8 cellular contexts compared by ENCODE assay signal in genomic region chr17:4533522-4534502, GRCh38. TPM values are rescaled to one million over a fixed set of nuclear protein-coding genes. Genes with fewer than 3 reads are reported as not detected.
DNase-seq lines count a peak whose midpoint lies in the region; ATAC-seq, FAIRE-seq and TF ChIP-seq lines count a peak whose summit lies in the region.

No MANE protein-coding gene starts in this region.

- H3K4me1 ChIP-seq in RWPE2 (ENCODE audit: insufficient read depth, poor library complexity, severe bottlenecking) (no peaks in the 10 kb centered on the region), right atrium auricular region (peaks cover 0 to 82% of the 10 kb centered on the region in 2 donors), small intestine (ENCODE audit: control insufficient read depth in 2 of 2, insufficient read depth in 1 of 2, low read depth in 1 of 2, low read length in 1 of 2) (no peaks in the 10 kb centered on the region), mesendoderm (ENCODE audit: control insufficient read depth, low read depth, low read length) (peaks cover 3% of the 10 kb centered on the region)

- H3K27ac ChIP-seq in RWPE2 (ENCODE audit: poor library complexity, severe bottlenecking) (no peak overlapping the region), right atrium auricular region (peak overlapping the region; percentile 49 to 51), small intestine (ENCODE audit: low read depth in 1 of 2, low read length in 1 of 2) (peak overlapping the region in 1 of 2 donors; percentile 66), mesendoderm (ENCODE audit: low read depth, low read length) (no peak overlapping the region)

- H2AK5ac ChIP-seq in mesendoderm (ENCODE audit: low read length), result no peak overlapping the region

- H3K18ac ChIP-seq in mesendoderm (ENCODE audit: low read length), result no peak overlapping the region

- H3K4me3 ChIP-seq in RWPE2 (ENCODE audit: severe bottlenecking) (no peak overlapping the region), right atrium auricular region (no peak overlapping the region), small intestine (ENCODE audit: low read depth in 1 of 2, low read length in 2 of 2) (no peak overlapping the region), mesendoderm (ENCODE audit: low read length) (no peak overlapping the region)

- no peak overlapping the region for H2BK15ac ChIP-seq in mesendoderm (replicated peaks; ENCODE audit: low read depth)

- H3K79me2 ChIP-seq in mesendoderm (ENCODE audit: control insufficient read depth, insufficient read depth, low read length), result no peaks in the 10 kb centered on the region

- H4K8ac ChIP-seq in mesendoderm (ENCODE audit: low read depth, low read length), result no peak overlapping the region

- no peak for TF ChIP-seq CTCF in RWPE2 (IDR thresholded peaks at IDR 0.05; ENCODE audit: poor library complexity, severe bottlenecking)
- TF ChIP-seq CTCF in right atrium auricular region (IDR thresholded peaks at IDR 0.05), result no peak

- H2BK5ac ChIP-seq in mesendoderm (ENCODE audit: low read length), result no peak overlapping the region

- H3K4me2 ChIP-seq in mesendoderm (ENCODE audit: low read length), result no peak overlapping the region

- no peak overlapping the region for H4K5ac ChIP-seq in mesendoderm (ENCODE audit: low read length)

- H3K36me3 ChIP-seq in RWPE2 (ENCODE audit: low read depth), result peaks cover 10% of the 10 kb centered on the region
- H3K36me3 ChIP-seq in right atrium auricular region, result peaks cover 13% of the 10 kb centered on the region
- peaks cover 0 to 2% of the 10 kb centered on the region in 2 donors for H3K36me3 ChIP-seq in small intestine (ENCODE audit: control insufficient read depth in 2 of 2, insufficient read depth in 2 of 2, low read length in 2 of 2)
- H3K36me3 ChIP-seq in mesendoderm (ENCODE audit: control insufficient read depth, insufficient read depth, low read length), result no peaks in the 10 kb centered on the region

- H3K4ac ChIP-seq in mesendoderm (ENCODE audit: low read depth, low read length), result no peak overlapping the region

- 55 to 64% (median 59%) methylated on average over 21 to 23 of the region's 23 CpGs for WGBS in small intestine, 3 donors
- no CpG with 5 or more reads among the region's 23 CpGs for WGBS in mesendoderm (ENCODE audit: extremely low coverage, insufficient coverage, low lambda C conversion rate)

- ATAC-seq in RWPE2 (ENCODE audit: low read depth), result peak; percentile 28
- no peak for ATAC-seq in HG02970 (IDR thresholded peaks at IDR 0.05; ENCODE audit: low FRiP score, unreplicated experiment)
- no peak for ATAC-seq in HG02884 (IDR thresholded peaks at IDR 0.05; ENCODE audit: unreplicated experiment)

- H2BK120ac ChIP-seq in mesendoderm (ENCODE audit: low read depth, low read length), result no peak overlapping the region

- no peak for FAIRE-seq in small intestine (lab: Jason Lieb, UNC)

- DNase-seq in NCI-H2196 (lab: John Stamatoyannopoulos, UW; ENCODE audit: unreplicated experiment) (peak; percentile 42), NCI-H2196 treated with DMSO at 0.1 percent for 48 hours (lab: John Stamatoyannopoulos, UW; ENCODE audit: unreplicated experiment) (no peak), RWPE2 (ENCODE audit: low spot score) (no peak), right atrium auricular region (ENCODE audit: low spot score) (no peak), small intestine (peak; percentile 51), mesendoderm (no peak)

- H3K9ac ChIP-seq in mesendoderm (ENCODE audit: low read length), result no peak overlapping the region

- H3K9me3 ChIP-seq in RWPE2 (ENCODE audit: severe bottlenecking) (no peaks in the 10 kb centered on the region), right atrium auricular region (no peaks in the 10 kb centered on the region), small intestine (ENCODE audit: control insufficient read depth, low read depth) (no peaks in the 10 kb centered on the region)

- H3K27me3 ChIP-seq in RWPE2 (ENCODE audit: insufficient read depth, poor library complexity, severe bottlenecking) (no peaks in the 10 kb centered on the region), right atrium auricular region (no peaks in the 10 kb centered on the region), small intestine (ENCODE audit: control insufficient read depth in 2 of 2, insufficient read depth in 2 of 2, low read length in 2 of 2) (no peaks in the 10 kb centered on the region), mesendoderm (ENCODE audit: insufficient read depth, low read length, poor library complexity) (no peaks in the 10 kb centered on the region)

- no peaks in the 10 kb centered on the region for H3K79me1 ChIP-seq in mesendoderm (ENCODE audit: low read length)

- no peak overlapping the region for H3K56ac ChIP-seq in mesendoderm (ENCODE audit: low read length)

- no peak overlapping the region for H3K23ac ChIP-seq in mesendoderm (ENCODE audit: low read length)

RNA-seq across cellular contexts. Expression of gene MYBBP1A, which starts 21.4 kb away (rescaled TPM):
- total RNA-seq in right atrium auricular region, result 10 to 100 TPM; 19.6 to 25.8 TPM
- 10 to 100 TPM; 15.0 to 34.0 (median 16.2) TPM for polyA plus RNA-seq in small intestine
- 74.9 TPM for polyA plus RNA-seq in mesendoderm (2013, experiment 1 of 2)
- polyA plus RNA-seq in mesendoderm (2013, experiment 2 of 2), result 78.6 TPM

RNA-seq across cellular contexts. Expression of gene GGT6, which starts 26.6 kb away (rescaled TPM):
- not detected for total RNA-seq in right atrium auricular region
- 10 to 100 TPM; 17.6 to 63.9 (median 25.3) TPM for polyA plus RNA-seq in small intestine
- 0.06 TPM for polyA plus RNA-seq in mesendoderm (2013, experiment 1 of 2)
- polyA plus RNA-seq in mesendoderm (2013, experiment 2 of 2), result 0.04 TPM

RNA-seq across cellular contexts. Expression of gene SPNS2, which starts 35.1 kb away (rescaled TPM):
- 10 to 100 TPM in 1 of 2 donors, 1 to 10 TPM in 1; 7.2 to 16.8 TPM for total RNA-seq in right atrium auricular region
- polyA plus RNA-seq in small intestine, result 10 to 100 TPM in 2 of 3 donors, 1 to 10 TPM in 1; 6.3 to 37.3 (median 34.6) TPM
- polyA plus RNA-seq in mesendoderm (2013, experiment 1 of 2), result 0.24 TPM
- 0.15 TPM for polyA plus RNA-seq in mesendoderm (2013, experiment 2 of 2)

RNA-seq across cellular contexts. Expression of gene SMTNL2, which starts 50.5 kb away (rescaled TPM):
- 10 to 100 TPM; 21.1 to 41.6 TPM for total RNA-seq in right atrium auricular region
- polyA plus RNA-seq in small intestine, result 1 to 10 TPM in 1 of 3 donors, not detected in 2; 1.5 TPM
- polyA plus RNA-seq in mesendoderm (2013, experiment 1 of 2), result 0.73 TPM
- 0.60 TPM for polyA plus RNA-seq in mesendoderm (2013, experiment 2 of 2)

Comparison
In these comparisons a context has a peak if more than half of its experiments do, and no peak if none do; other contexts are left out.
1. DNase-seq: peak in NCI-H2196 (single experiment) and small intestine (single experiment); none in NCI-H2196 treated with DMSO at 0.1 percent for 48 hours (single experiment), RWPE2 (single experiment), right atrium auricular region (single experiment) and mesendoderm (single experiment).
2. H3K27ac ChIP-seq: peak in right atrium auricular region (2 of 2); none in RWPE2 (single experiment) and mesendoderm (single experiment).